Comparison of ENCODE assay signal across 20 cellular contexts in genomic region chr3:128004661-128005060, GRCh38.
"Had no signal": no experiment of that assay in that cellular context is flagged by ENCODE, and none has a peak within 500 bp of the region (broad histone marks: within the 10 kb centered on the region; RNA-seq: fewer than 3 reads in every experiment).

No MANE protein-coding gene starts in this region.

- H3K4me3 ChIP-seq: adrenal gland, esophagus squamous epithelium, gastrocnemius medialis, mucosa of descending colon, spleen, thoracic aorta had no signal

- H3K36me3 ChIP-seq: adrenal gland, esophagus squamous epithelium, gastrocnemius medialis, spleen, thoracic aorta had no signal

- H3K27me3 ChIP-seq: adrenal gland had no signal

- H3K4me1 ChIP-seq: adrenal gland, gastrocnemius medialis, spleen had no signal

- H3K27ac ChIP-seq: adrenal gland, esophagus squamous epithelium, gastrocnemius medialis, spleen, thoracic aorta had no signal

- H3K9me3 ChIP-seq: adrenal gland, esophagus squamous epithelium, gastrocnemius medialis, mucosa of descending colon, spleen, thoracic aorta had no signal

- ATAC-seq: activated CD4-positive, alpha-beta T cell treated with anti-CD3 and anti-CD28 coated beads for 36 hours; activated naive CD4-positive, alpha-beta T cell treated with anti-CD3 and anti-CD28 coated beads, Interleukin-2, amount 50 U/mL, for 72 hours; activated T-helper 17 cell treated with anti-CD3 and anti-CD28 coated beads, Interleukin-2, amount 50 U/mL, for 72 hours; gastrocnemius medialis; mucosa of descending colon; T-helper 17 cell had no signal

- DNase-seq: activated B cell treated with CpG ODN at 0.5 μM for 24 hours; activated CD4-positive, alpha-beta T cell treated with anti-CD3 and anti-CD28 coated beads for 36 hours; activated CD4-positive, alpha-beta T cell treated with anti-CD3 and anti-CD28 coated beads, Interleukin-2, amount 50 U/mL, for 4 hours; activated CD8-positive, alpha-beta memory T cell treated with anti-CD3 and anti-CD28 coated beads, Interleukin-2, amount 50 U/mL, for 4 hours; activated T-cell treated with anti-CD3 and anti-CD28 coated beads, Interleukin-2, amount 50 U/mL, for 24 hours; cortex of kidney; endodermal cell; esophagus squamous epithelium; gastrocnemius medialis; hippocampal formation; mucosa of descending colon; naive B cell; spleen; stimulated activated CD4-positive, alpha-beta T cell treated with anti-CD3 and anti-CD28 coated beads, Interleukin-4, amount 100 ng/mL, for 1 hour; stimulated activated naive CD4-positive, alpha-beta T cell; T-helper 17 cell had no signal
